Comparison of ENCODE assay signal across 1 cellular context in genomic region chr6:156662025-156662445, GRCh38.
TF ChIP-seq lines count a peak whose summit lies in the region.

No MANE protein-coding gene starts in this region.

TF ChIP-seq in K562, 482 proteins besides CTCF, POLR2A, EP300 and RAD21 (continues in another document):
- TF ChIP-seq RB1 (IDR thresholded peaks at IDR 0.05; ENCODE audit: low read depth) (peak; percentile 65; the same call in 1 of the 2 replicates), FOXO4 (CRISPR knock-in tag; IDR thresholded peaks at IDR 0.05) (no peak), IRF9 (tag; IDR thresholded peaks at IDR 0.05) (no peak), CBX3 (IDR thresholded peaks at IDR 0.05; ENCODE audit: borderline replicate concordance in 1 of 2, low read length in 2 of 2) (peak in 1 of 2 experiments; percentile 75; a peak in 1 of 3 replicates), RHOXF2B (CRISPR knock-in tag; conservative IDR thresholded peaks at IDR 0.05) (no peak), CBFB (CRISPR knock-in tag; IDR thresholded peaks at IDR 0.05) (no peak), ATF1 (CRISPR knock-in tag; IDR thresholded peaks at IDR 0.05) (no peak), ATF1 (tag; IDR thresholded peaks at IDR 0.05) (peak; percentile 58), NFATC3 (IDR thresholded peaks at IDR 0.05) (no peak), RNF2 (IDR thresholded peaks at IDR 0.05) (no peak), ZNF639 (CRISPR knock-in tag; conservative IDR thresholded peaks at IDR 0.05 in 1 of 2, IDR thresholded peaks at IDR 0.05 in 1 of 2) (no peak), CHAMP1 (IDR thresholded peaks at IDR 0.05) (no peak), BRF1 (IDR thresholded peaks at IDR 0.05; ENCODE audit: borderline replicate concordance, extremely low read depth, insufficient read length) (no peak), CC2D1A (IDR thresholded peaks at IDR 0.05) (0 out of 2 replicates have a peak, but pooled peaks have one; percentile 63), NRF1 (conservative IDR thresholded peaks at IDR 0.05 in 1 of 2, IDR thresholded peaks at IDR 0.05 in 1 of 2) (no peak), USF2 (CRISPR knock-in tag; IDR thresholded peaks at IDR 0.05) (no peak), ZBTB7A (IDR thresholded peaks at IDR 0.05; ENCODE audit: borderline replicate concordance, control insufficient read depth, low read depth, low read length) (no peak), MTA3 (IDR thresholded peaks at IDR 0.05; ENCODE audit: borderline replicate concordance) (peak; percentile 91; the same call in 1 of the 2 replicates), CBX1 (IDR thresholded peaks at IDR 0.05; ENCODE audit: low read depth) (0 out of 2 replicates have a peak, but pooled peaks have one; percentile 72), NBN (IDR thresholded peaks at IDR 0.05; ENCODE audit: low read depth) (no peak), ATF3 (IDR thresholded peaks at IDR 0.05) (no peak), ATF3 (CRISPR knock-in tag; conservative IDR thresholded peaks at IDR 0.05) (0 out of 2 replicates have a peak, but pooled peaks have one; percentile 31), CREB1 (IDR thresholded peaks at IDR 0.05) (no peak), CREB1 (CRISPR knock-in tag; IDR thresholded peaks at IDR 0.05) (no peak), GTF2F1 (IDR thresholded peaks at IDR 0.05; ENCODE audit: low read depth, low read length) (no peak), KLF16 (IDR thresholded peaks at IDR 0.05) (peak; percentile 54; the same call in 1 of the 2 replicates), RBM39 (optimal IDR thresholded peaks at IDR 0.05; ENCODE audit: low read depth, low read length) (no peak), ZNF511 (CRISPR knock-in tag; IDR thresholded peaks at IDR 0.05) (no peak), MYC (IDR thresholded peaks at IDR 0.05; ENCODE audit: low read depth, low read length) (0 out of 2 replicates have a peak, but pooled peaks have one; percentile 42), MYC (CRISPR knock-in tag; IDR thresholded peaks at IDR 0.05; ENCODE audit: borderline replicate concordance, low read depth) (no peak), TFE3 (CRISPR knock-in tag; IDR thresholded peaks at IDR 0.05) (no peak), TBL1XR1 (IDR thresholded peaks at IDR 0.05; ENCODE audit: low read length in 2 of 2) (no peak), RBM17 (IDR thresholded peaks at IDR 0.05; ENCODE audit: borderline replicate concordance, low read depth, low read length) (no peak), JUN (IDR thresholded peaks at IDR 0.05; ENCODE audit: borderline replicate concordance, low read depth, low read length) (0 out of 2 replicates have a peak, but pooled peaks have one; percentile 7), JUN (CRISPR knock-in tag; IDR thresholded peaks at IDR 0.05; ENCODE audit: borderline replicate concordance) (no peak), ELF1 (tag; IDR thresholded peaks at IDR 0.05) (peak; percentile 45; the same call in 1 of the 2 replicates), PREB (CRISPR knock-in tag; IDR thresholded peaks at IDR 0.05) (no peak), CTBP1 (IDR thresholded peaks at IDR 0.05; ENCODE audit: borderline replicate concordance) (peak; percentile 64), CCNT2 (IDR thresholded peaks at IDR 0.05; ENCODE audit: borderline replicate concordance, extremely low read depth, insufficient read length, low read depth, low read length) (no peak), E2F4 (CRISPR knock-in tag; IDR thresholded peaks at IDR 0.05; ENCODE audit: low read depth) (no peak), ZNF146 (CRISPR knock-in tag; IDR thresholded peaks at IDR 0.05; ENCODE audit: unreplicated experiment) (no peak), ZNF316 (IDR thresholded peaks at IDR 0.05) (peak; percentile 42), TFAM (CRISPR knock-in tag; conservative IDR thresholded peaks at IDR 0.05) (no peak), ZBED1 (IDR thresholded peaks at IDR 0.05) (no peak), TEAD4 (IDR thresholded peaks at IDR 0.05; ENCODE audit: low read length) (0 out of 2 replicates have a peak, but pooled peaks have one; percentile 25), TEAD4 (CRISPR knock-in tag; IDR thresholded peaks at IDR 0.05; ENCODE audit: borderline replicate concordance) (no peak), ETV5 (CRISPR knock-in tag; IDR thresholded peaks at IDR 0.05; ENCODE audit: low read depth) (0 out of 2 replicates have a peak, but pooled peaks have one; percentile 35), GABPB2 (CRISPR knock-in tag; conservative IDR thresholded peaks at IDR 0.05) (no peak), SRSF3 (IDR thresholded peaks at IDR 0.05; ENCODE audit: insufficient read depth, low read length) (no peak), CHCHD3 (CRISPR knock-in tag; IDR thresholded peaks at IDR 0.05) (no peak), MLLT1 (IDR thresholded peaks at IDR 0.05) (no peak), SMAD2 (IDR thresholded peaks at IDR 0.05; ENCODE audit: low read depth, low read length) (no peak), ZNF717 (CRISPR knock-in tag; IDR thresholded peaks at IDR 0.05) (no peak), HOMEZ (CRISPR knock-in tag; IDR thresholded peaks at IDR 0.05) (no peak), ZNF644 (tag; IDR thresholded peaks at IDR 0.05; ENCODE audit: low read depth) (no peak), RCOR1 (IDR thresholded peaks at IDR 0.05; ENCODE audit: borderline replicate concordance in 1 of 2, low read depth in 2 of 2, low read length in 2 of 2) (peak in 1 of 2 experiments; percentile 62; a peak in 1 of 4 replicates)
